ENCODE assay signal across 8 cellular contexts in genomic region chr20:49914310-49915117, GRCh38. TPM values are rescaled to one million over a fixed set of nuclear protein-coding genes. Genes with fewer than 3 reads are reported as not detected.
DNase-seq lines count a peak whose midpoint lies in the region; ATAC-seq and TF ChIP-seq lines count a peak whose summit lies in the region.

No MANE protein-coding gene starts in this region.

- ATAC-seq in foreskin keratinocyte: peak; percentile 20
- peak in 1 of 4 donors; percentile 0 for ATAC-seq in psoas muscle
- ATAC-seq in GM21423 (IDR thresholded peaks at IDR 0.05; ENCODE audit: unreplicated experiment): no peak
- no peak for ATAC-seq in GM21619 (IDR thresholded peaks at IDR 0.05; ENCODE audit: unreplicated experiment)

- peak overlapping the region; percentile 100 for H3K27ac ChIP-seq in CD8-positive, alpha-beta memory T cell (ENCODE audit: low read depth, low read length)
- peak overlapping the region; percentile 99 for H3K27ac ChIP-seq in HEK293 (ENCODE audit: extremely low read depth, low read depth, low read length)
- H3K27ac ChIP-seq in WERI-Rb-1: peak overlapping the region; percentile 100
- H3K27ac ChIP-seq in foreskin keratinocyte: peak overlapping the region; percentile 99
- peak overlapping the region; percentile 99 for H3K27ac ChIP-seq in psoas muscle

- no peaks in the 10 kb centered on the region for H3K27me3 ChIP-seq in CD8-positive, alpha-beta memory T cell (ENCODE audit: insufficient read depth, low read length, poor library complexity, severe bottlenecking)
- H3K27me3 ChIP-seq in WERI-Rb-1 (ENCODE audit: insufficient read depth, low read depth, severe bottlenecking) (no peaks in the 10 kb centered on the region), foreskin keratinocyte (no peaks in the 10 kb centered on the region), psoas muscle (ENCODE audit: insufficient read depth in 3 of 3, low read length in 2 of 3) (no peaks in the 10 kb centered on the region)

- peak in 2 of 5 donors; percentile 15 to 68 for DNase-seq in CD8-positive, alpha-beta memory T cell
- DNase-seq in WERI-Rb-1 (no peak), foreskin keratinocyte (peak in 1 of 2 donors; percentile 37), psoas muscle (no peak), NCI-H510A treated with DMSO at 0.1 percent for 48 hours (lab: John Stamatoyannopoulos, UW) (no peak)

- H3K4me3 Mint-ChIP-seq in CD8-positive, alpha-beta memory T cell: peak overlapping the region; percentile 96 to 100 (median 98)

- POLR2A ChIA-PET in CD8-positive, alpha-beta memory T cell (lab: Charles Lee): interaction anchor here (3.2 kb wide), 1 partner anchor 21 kb away, joined by 34 read pairs; the partner anchor contains the start of gene RNF114
- POLR2A ChIA-PET in HEK293 (lab: Yijun Ruan, JAX): interaction anchor here (0.6 to 1.0 kb wide), 3 partner anchors 10 to 23 kb away, joined by 3 read pairs; no protein-coding TSS in a partner anchor

- H3K36me3 ChIP-seq in CD8-positive, alpha-beta memory T cell (ENCODE audit: insufficient read depth, low read length): no peaks in the 10 kb centered on the region
- H3K36me3 ChIP-seq in HEK293 (ENCODE audit: control insufficient read depth in 2 of 2, insufficient read depth in 1 of 2, low read length in 2 of 2) (peaks cover 0 to 4% of the 10 kb centered on the region in 2 experiments; a peak in 1 of 3 replicates), WERI-Rb-1 (peaks cover 11% of the 10 kb centered on the region), psoas muscle (ENCODE audit: insufficient read depth in 1 of 2, low read depth in 1 of 2) (peaks cover 0 to 5% of the 10 kb centered on the region in 2 donors)

- peaks cover 30 to 63% (median 48%) of the 10 kb centered on the region in 3 donors for H3K4me1 Mint-ChIP-seq in CD8-positive, alpha-beta memory T cell

- peaks cover 0 to 25% (median 2%) of the 10 kb centered on the region in 3 donors for H3K36me3 Mint-ChIP-seq in CD8-positive, alpha-beta memory T cell

- no peaks in the 10 kb centered on the region for H3K9me3 ChIP-seq in CD8-positive, alpha-beta memory T cell (ENCODE audit: low read length)
- H3K9me3 ChIP-seq in HEK293 (ENCODE audit: control insufficient read depth, insufficient read depth, low read depth, low read length) (no peaks in the 10 kb centered on the region), WERI-Rb-1 (ENCODE audit: severe bottlenecking) (no peaks in the 10 kb centered on the region), psoas muscle (no peaks in the 10 kb centered on the region)

- no peaks in the 10 kb centered on the region for H3K9me3 Mint-ChIP-seq in CD8-positive, alpha-beta memory T cell

- TF ChIP-seq CTCF in HEK293 (tag by site-specific recombination; IDR thresholded peaks at IDR 0.05) (peak; percentile 65), WERI-Rb-1 (IDR thresholded peaks at IDR 0.05; ENCODE audit: low read depth, low read length) (no peak), foreskin keratinocyte (conservative IDR thresholded peaks at IDR 0.05) (peak; percentile 20), psoas muscle (IDR thresholded peaks at IDR 0.05) (no peak)

- peak overlapping the region; percentile 98 for H3K4me3 ChIP-seq in CD8-positive, alpha-beta memory T cell (ENCODE audit: low read length)
- H3K4me3 ChIP-seq in HEK293 (ENCODE audit: low read depth, low read length) (peak overlapping the region; percentile 99), WERI-Rb-1 (ENCODE audit: low read depth, low read length) (peak overlapping the region; percentile 80), psoas muscle (peak overlapping the region; percentile 92)

- 2 to 4% (median 2%) methylated on average over 19 of the region's 19 CpGs for WGBS in psoas muscle, 3 donors

- H3K27me3 Mint-ChIP-seq in CD8-positive, alpha-beta memory T cell: no peaks in the 10 kb centered on the region

- peaks cover 36% of the 10 kb centered on the region for H3K4me1 ChIP-seq in CD8-positive, alpha-beta memory T cell (ENCODE audit: insufficient read depth, low read length)
- H3K4me1 ChIP-seq in HEK293 (ENCODE audit: control insufficient read depth, insufficient read depth, low read length): no peaks in the 10 kb centered on the region
- no peaks in the 10 kb centered on the region for H3K4me1 ChIP-seq in foreskin keratinocyte
- H3K4me1 ChIP-seq in psoas muscle: peaks cover 48% of the 10 kb centered on the region

- CTCF ChIA-PET in CD8-positive, alpha-beta memory T cell (lab: Charles Lee): interaction anchor here (1.3 to 1.9 kb wide), 4 partner anchors 10 to 157 kb away, joined by 3 to 6 read pairs (median 4); no protein-coding TSS in a partner anchor
- CTCF ChIA-PET in HEK293 (lab: Yijun Ruan, JAX): interaction anchor here (0.5 to 0.9 kb wide), 4 partner anchors 19 to 344 kb away, joined by 3 to 5 read pairs (median 4); no protein-coding TSS in a partner anchor

- intact Hi-C loops in psoas muscle (cut with DNase I): no loop called here

- peak overlapping the region; percentile 97 to 100 (median 100) for H3K27ac Mint-ChIP-seq in CD8-positive, alpha-beta memory T cell

TF ChIP-seq in HEK293, 187 proteins besides CTCF, POLR2A, EP300 and RAD21:
- TF ChIP-seq MYNN (tag by site-specific recombination; IDR thresholded peaks at IDR 0.05; ENCODE audit: borderline replicate concordance) (peak; percentile 94), ZNF169 (tag by site-specific recombination; IDR thresholded peaks at IDR 0.05) (no peak), ZNF394 (tag by site-specific recombination; IDR thresholded peaks at IDR 0.05; ENCODE audit: borderline replicate concordance) (peak; percentile 75; the same call in 1 of the 2 replicates), ZBTB17 (tag by site-specific recombination; IDR thresholded peaks at IDR 0.05) (no peak), ZIC2 (tag by site-specific recombination; IDR thresholded peaks at IDR 0.05) (peak; percentile 66), HOXD13 (CRISPR knock-in tag; IDR thresholded peaks at IDR 0.05; ENCODE audit: borderline replicate concordance) (no peak), ZNF433 (tag by site-specific recombination; IDR thresholded peaks at IDR 0.05; ENCODE audit: low read depth) (no peak), ZFHX2 (tag by site-specific recombination; conservative IDR thresholded peaks at IDR 0.05) (peak; percentile 62), ZNF335 (tag by site-specific recombination; conservative IDR thresholded peaks at IDR 0.05) (peak; percentile 96), GLIS1 (tag by site-specific recombination; IDR thresholded peaks at IDR 0.05) (peak; percentile 81), PRDM10 (tag by site-specific recombination; IDR thresholded peaks at IDR 0.05) (peak; percentile 32; the same call in 1 of the 2 replicates), EGR2 (tag by site-specific recombination; IDR thresholded peaks at IDR 0.05; ENCODE audit: low read depth) (peak; percentile 50)

RNA-seq across cellular contexts. Expression of gene SPATA2, which starts 0.8 kb away (rescaled TPM):
- 10 to 100 TPM; 15.0 to 16.0 TPM for total RNA-seq in CD8-positive, alpha-beta memory T cell
- 5.3 TPM for polyA plus RNA-seq in CD8-positive, alpha-beta memory T cell
- total RNA-seq in foreskin keratinocyte (5.6 and 5.7 TPM in 2 replicates), psoas muscle (10 to 100 TPM in 2 of 4 donors, 1 to 10 TPM in 2; 6.7 to 16.3 (median 10.3) TPM)
- polyA plus RNA-seq in foreskin keratinocyte (4.6 and 5.0 TPM in 2 replicates), psoas muscle (10 to 100 TPM in 1 of 3 donors, 1 to 10 TPM in 2; 7.8 to 15.0 (median 8.1) TPM)

RNA-seq across cellular contexts. Expression of gene RNF114, which starts 21.7 kb away (rescaled TPM):
- 10 to 100 TPM; 64.0 to 67.1 TPM for total RNA-seq in CD8-positive, alpha-beta memory T cell
- polyA plus RNA-seq in CD8-positive, alpha-beta memory T cell: 112 TPM
- 44.1 and 50.9 TPM in 2 replicates for total RNA-seq in foreskin keratinocyte
- polyA plus RNA-seq in foreskin keratinocyte: 54.6 and 57.7 TPM in 2 replicates
- total RNA-seq in psoas muscle: 100 to 1,000 TPM in 1 of 4 donors, 10 to 100 TPM in 3; 67.0 to 104 (median 82.4) TPM
- 10 to 100 TPM; 30.8 to 83.6 (median 79.7) TPM for polyA plus RNA-seq in psoas muscle

Comparison
In these comparisons a context has a peak if more than half of its experiments do, and no peak if none do; other contexts are left out.
1. CTCF ChIP-seq: peak in HEK293 (single experiment) and foreskin keratinocyte (single experiment); none in WERI-Rb-1 (single experiment) and psoas muscle (single experiment).
2. Peak in every context shown above with its lines, with median percentiles within 50 percentile points of each other: H3K27ac ChIP-seq and H3K4me3 ChIP-seq.